ENCODE assay signal across 1 cellular context in the genomic region with DNA sequence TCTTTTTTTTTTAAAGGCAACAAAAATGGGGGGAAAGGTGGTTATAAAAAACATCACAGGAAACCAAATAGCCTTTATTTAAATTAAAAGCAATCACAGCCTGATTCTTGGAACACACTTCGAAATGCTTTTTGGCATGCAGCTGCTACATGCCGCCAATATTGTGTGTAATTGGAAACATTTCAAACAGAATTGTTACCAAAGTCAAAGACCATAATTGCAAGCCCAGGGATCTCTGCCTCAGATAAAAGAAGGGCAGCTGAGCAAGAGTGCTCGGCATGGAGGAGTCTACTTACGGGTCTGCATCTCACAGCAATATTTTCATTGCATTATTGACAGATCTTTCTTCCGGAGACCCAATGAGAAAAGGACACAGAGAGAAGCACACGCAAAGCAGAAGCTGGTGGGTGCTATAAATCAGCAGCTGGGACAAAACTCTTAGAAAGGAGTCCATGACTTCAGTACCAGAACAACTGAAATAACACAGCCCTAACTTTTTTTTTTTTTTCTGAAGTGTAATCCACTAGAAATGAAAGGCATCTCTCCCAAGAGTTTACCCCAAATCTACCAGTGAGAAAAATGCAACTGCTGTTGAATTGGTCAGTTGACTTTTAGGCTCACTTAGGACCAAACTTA.
TF ChIP-seq lines count a peak whose summit lies in the region.

No MANE protein-coding gene starts in this region.

TF ChIP-seq in neural cell, 6 proteins besides CTCF, POLR2A, EP300 and RAD21 (continued from another document):
- TF ChIP-seq TAF1 (IDR thresholded peaks at IDR 0.05; ENCODE audit: low read depth) = no peak
TF ChIP-seq in neural cell: peak in this region for 0.
